Comparison of ENCODE assay signal across 15 cellular contexts in the genomic region with DNA sequence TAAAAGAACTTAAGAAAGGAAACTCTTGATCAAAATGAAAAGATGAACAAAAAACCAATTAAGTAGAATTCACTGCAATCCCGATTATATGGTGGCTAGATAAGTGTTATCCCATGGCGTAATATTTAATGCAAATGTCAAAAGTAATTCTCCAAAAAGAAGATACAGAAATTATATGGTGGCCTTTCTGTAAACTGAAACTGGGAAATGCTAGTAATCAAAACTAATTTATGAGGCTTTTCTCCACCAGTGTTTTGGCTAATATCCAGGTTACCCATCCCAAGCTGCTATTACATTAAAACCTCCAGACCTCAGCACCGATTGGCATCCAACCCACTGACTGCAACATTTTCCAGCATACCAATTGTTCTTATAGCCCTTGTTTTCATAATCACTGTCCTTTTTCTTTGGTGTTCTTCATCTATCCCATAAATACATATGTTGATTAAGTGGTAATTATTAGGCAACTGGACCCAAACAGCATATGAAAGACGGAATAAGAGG.
DNase-seq lines count a peak whose midpoint lies in the region; ATAC-seq and TF ChIP-seq lines count a peak whose summit lies in the region.
"Had no signal": no experiment of that assay in that cellular context is flagged by ENCODE, and none has a peak within 500 bp of the region (broad histone marks: within the 10 kb centered on the region; RNA-seq: fewer than 3 reads in every experiment).

No MANE protein-coding gene starts in this region.

- peaks cover 10 to 11% of the 10 kb centered on the region in 2 experiments for H3K4me1 Mint-ChIP-seq in H9
- H3K4me1 Mint-ChIP-seq in nephron progenitor cell = peaks cover 10% of the 10 kb centered on the region
- H3K4me1 Mint-ChIP-seq: B cell had no signal

- H3K36me3 ChIP-seq in SK-N-SH (replicated peaks in 1 of 2; ENCODE audit: control insufficient read depth in 1 of 2, insufficient read depth in 2 of 2, low read length in 1 of 2) = no peaks in the 10 kb centered on the region

- H2BK20ac ChIP-seq in H9 (ENCODE audit: low read depth, low read length, poor library complexity, severe bottlenecking) = no peak overlapping the region

- H3K56ac ChIP-seq in H9 (ENCODE audit: insufficient read length, low read depth, low read length) = no peak overlapping the region

- H3K4me3 Mint-ChIP-seq in H9 (no peak overlapping the region), nephron progenitor cell (no peak overlapping the region)
- H3K4me3 Mint-ChIP-seq: B cell; CD8-positive, alpha-beta T cell had no signal

- H2BK120ac ChIP-seq in H9 (ENCODE audit: low read depth, low read length, poor library complexity, severe bottlenecking) = no peak overlapping the region

- no peak overlapping the region for H3K9ac ChIP-seq in H9 (ENCODE audit: extremely low read depth, insufficient read length, low read length)
- H3K9ac ChIP-seq in SK-N-SH = no peak overlapping the region

- H3K4me3 ChIP-seq in AG10803 (ENCODE audit: low read length) (no peak overlapping the region), SK-N-SH (ENCODE audit: low read depth in 2 of 2, low read length in 1 of 2) (no peak overlapping the region)

- no peak overlapping the region for H4K5ac ChIP-seq in H9 (ENCODE audit: insufficient read length, low read depth, low read length)

- H3K9me3 ChIP-seq in H9 (ENCODE audit: control insufficient read depth, low read depth, low read length) (no peaks in the 10 kb centered on the region), SK-N-SH (no peaks in the 10 kb centered on the region)

- no peak for TF ChIP-seq RAD21 in SK-N-SH (IDR thresholded peaks at IDR 0.05; ENCODE audit: low read length)

- H3K79me2 ChIP-seq in H9 (ENCODE audit: insufficient read depth, low read length) (no peaks in the 10 kb centered on the region), SK-N-SH (ENCODE audit: insufficient read depth) (no peaks in the 10 kb centered on the region)

- ATAC-seq in GM18505 (IDR thresholded peaks at IDR 0.05; ENCODE audit: unreplicated experiment) = no peak
- no peak for ATAC-seq in GM18858 (IDR thresholded peaks at IDR 0.05; ENCODE audit: unreplicated experiment)
- ATAC-seq: CD8-positive, alpha-beta T cell had no signal

- no peak overlapping the region for H4K8ac ChIP-seq in H9 (replicated peaks; ENCODE audit: insufficient read length, low read depth, low read length)

- TF ChIP-seq POLR2A in GM18505 (IDR thresholded peaks at IDR 0.05; ENCODE audit: borderline replicate concordance, extremely low read depth, insufficient read depth, insufficient read length) = no peak

- no peaks in the 10 kb centered on the region for H3K27me3 ChIP-seq in H9 (ENCODE audit: insufficient read depth, low read length)
- no peaks in the 10 kb centered on the region for H3K27me3 ChIP-seq in SK-N-SH (ENCODE audit: insufficient read depth)

- H3K27ac Mint-ChIP-seq in H9 (0 out of 7 replicates have a peak overlapping the region, but pooled peaks of 1 of the 3 experiments have one; percentile 24), nephron progenitor cell (no peak overlapping the region)
- H3K27ac Mint-ChIP-seq: B cell; CD8-positive, alpha-beta T cell had no signal

- peak in 1 of 2 experiments; percentile 32; a peak in 1 of 4 replicates for TF ChIP-seq EP300 in SK-N-SH (IDR thresholded peaks at IDR 0.05; ENCODE audit: borderline replicate concordance in 1 of 2, low read depth in 1 of 2, low read length in 1 of 2)

- no peak overlapping the region for H2BK15ac ChIP-seq in H9 (ENCODE audit: low read depth, low read length)

- WGBS in H9 (ENCODE audit: extremely low coverage, insufficient read length, low lambda C conversion rate) = no CpG with 5 or more reads among the region's 4 CpGs
- 54% methylated on average over 4 of the region's 4 CpGs for WGBS in SK-N-SH (ENCODE audit: low lambda C conversion rate)

- H3K23me2 ChIP-seq in H9 (ENCODE audit: insufficient read length, low read depth, low read length, poor library complexity, severe bottlenecking) = no peaks in the 10 kb centered on the region

- no peaks in the 10 kb centered on the region for H3K36me3 Mint-ChIP-seq in H9 (ENCODE audit: insufficient read depth in 1 of 3, low read depth in 3 of 3)
- no peaks in the 10 kb centered on the region for H3K36me3 Mint-ChIP-seq in nephron progenitor cell (ENCODE audit: low read depth)
- H3K36me3 Mint-ChIP-seq: CD8-positive, alpha-beta T cell had no signal

- peak overlapping the region; percentile 3 for H2AFZ ChIP-seq in H9 (ENCODE audit: low read length)
- H2AFZ ChIP-seq in SK-N-SH (ENCODE audit: low read depth) = peak overlapping the region; percentile 32

- DNase-seq in AG10803 (ENCODE audit: low read depth) = peak; percentile 25
- no peak for DNase-seq in H9
- peak; percentile 30 for DNase-seq in SK-N-SH
- DNase-seq in myocyte (ENCODE audit: low read depth) = peak; percentile 18
- no peak for DNase-seq in nephron progenitor cell
- DNase-seq: ACHN; CD8-positive, alpha-beta T cell; HCEC 1CT; Kasumi-1; NCI-H1436; NCI-H2081 treated with DMSO at 0.1 percent for 48 hours; SIG-M5 had no signal

- H2BK12ac ChIP-seq in H9 (ENCODE audit: insufficient read length, low read depth, low read length) = no peak overlapping the region

- no peak overlapping the region for H2BK5ac ChIP-seq in H9 (ENCODE audit: insufficient read length, low read length)

- H3T11ph ChIP-seq in H9 (ENCODE audit: low read length) = no peak overlapping the region

- H3K4me2 ChIP-seq in H9 (ENCODE audit: insufficient read depth, insufficient read length, low read length) (no peak overlapping the region), SK-N-SH (no peak overlapping the region)

- H3K9me2 ChIP-seq in SK-N-SH = no peaks in the 10 kb centered on the region

- H3K79me1 ChIP-seq in H9 (ENCODE audit: insufficient read depth, low read depth, low read length, poor library complexity, severe bottlenecking) = no peaks in the 10 kb centered on the region

- no peaks in the 10 kb centered on the region for H3F3A ChIP-seq in SK-N-SH (replicated peaks; ENCODE audit: insufficient read depth)

- no peak overlapping the region for H3K23ac ChIP-seq in H9 (ENCODE audit: insufficient read length, low read depth, low read length)

- POLR2A ChIA-PET in SK-N-SH (lab: Yijun Ruan, JAX) = no interaction called here

- H3K18ac ChIP-seq in H9 (ENCODE audit: insufficient read length, low read depth, low read length) = no peak overlapping the region

- no peaks in the 10 kb centered on the region for H4K20me1 ChIP-seq in H9 (ENCODE audit: control insufficient read depth, insufficient read depth, insufficient read length)
- H4K20me1 ChIP-seq in SK-N-SH (ENCODE audit: insufficient read depth) = no peaks in the 10 kb centered on the region

- H3K27me3 Mint-ChIP-seq in H9 (ENCODE audit: low read depth) = no peaks in the 10 kb centered on the region
- H3K27me3 Mint-ChIP-seq in nephron progenitor cell (ENCODE audit: low read depth, poor library complexity) = no peaks in the 10 kb centered on the region
- H3K27me3 Mint-ChIP-seq: B cell had no signal

- H3K9me3 Mint-ChIP-seq in H9 (no peaks in the 10 kb centered on the region), nephron progenitor cell (no peaks in the 10 kb centered on the region)
- H3K9me3 Mint-ChIP-seq: CD8-positive, alpha-beta T cell had no signal

- H3K4ac ChIP-seq in H9 (ENCODE audit: low read depth, low read length) = no peak overlapping the region

- H4K91ac ChIP-seq in H9 (ENCODE audit: insufficient read length, low read depth, low read length) = no peak overlapping the region

- TF ChIP-seq CTCF in AG10803 (conservative IDR thresholded peaks at IDR 0.05; ENCODE audit: low read length) (no peak), H9 (conservative IDR thresholded peaks at IDR 0.05) (no peak), SK-N-SH (IDR thresholded peaks at IDR 0.05) (no peak), nephron progenitor cell (IDR thresholded peaks at IDR 0.05) (no peak)

- H3K4me1 ChIP-seq in H9 (ENCODE audit: insufficient read depth, low read length) = no peaks in the 10 kb centered on the region
- H3K4me1 ChIP-seq in SK-N-SH (ENCODE audit: control insufficient read depth in 1 of 2, insufficient read depth in 2 of 2, low read depth in 1 of 2, low read length in 1 of 2) = peaks cover 3 to 4% of the 10 kb centered on the region in 2 experiments; a peak in 2 of 4 replicates

- H3K14ac ChIP-seq in H9 (ENCODE audit: insufficient read depth, low read length) = no peak overlapping the region

- CTCF ChIA-PET in SK-N-SH (lab: Yijun Ruan, JAX) = no interaction called here

- H2AK5ac ChIP-seq in H9 (ENCODE audit: insufficient read length, low read length) = no peak overlapping the region

- H3K27ac ChIP-seq in H9 (ENCODE audit: insufficient read length, low read depth, low read length) (no peak overlapping the region), SK-N-SH (ENCODE audit: low read depth in 2 of 2, low read length in 1 of 2) (peak overlapping the region in 1 of 2 experiments; percentile 32; a peak in 2 of 4 replicates)

TF ChIP-seq in SK-N-SH, 30 proteins besides CTCF, POLR2A, EP300 and RAD21:
- TF ChIP-seq FOXJ3 (CRISPR knock-in tag; IDR thresholded peaks at IDR 0.05) = no peak
- peak; percentile 55; the same call in 1 of the 2 replicates for TF ChIP-seq PBX3 (IDR thresholded peaks at IDR 0.05)
- TF ChIP-seq TCF12 (IDR thresholded peaks at IDR 0.05) = peak; percentile 36; the same call in 1 of the 2 replicates
- TF ChIP-seq SMC3 (IDR thresholded peaks at IDR 0.05; ENCODE audit: low read depth, low read length) = no peak
- TF ChIP-seq YY1 (IDR thresholded peaks at IDR 0.05; ENCODE audit: low read depth) = no peak
- TF ChIP-seq NFIC (IDR thresholded peaks at IDR 0.05; ENCODE audit: borderline replicate concordance) = 0 out of 2 replicates have a peak, but pooled peaks have one; percentile 48
TF ChIP-seq in SK-N-SH: peak in this region for 3.

Comparison
In these comparisons a context has a peak if more than half of its experiments do, and no peak if none do; other contexts are left out.
1. DNase-seq: peak in AG10803 (single experiment), SK-N-SH (single experiment) and myocyte (single experiment); none in H9 (single experiment) and nephron progenitor cell (single experiment).